In the genomic region with DNA sequence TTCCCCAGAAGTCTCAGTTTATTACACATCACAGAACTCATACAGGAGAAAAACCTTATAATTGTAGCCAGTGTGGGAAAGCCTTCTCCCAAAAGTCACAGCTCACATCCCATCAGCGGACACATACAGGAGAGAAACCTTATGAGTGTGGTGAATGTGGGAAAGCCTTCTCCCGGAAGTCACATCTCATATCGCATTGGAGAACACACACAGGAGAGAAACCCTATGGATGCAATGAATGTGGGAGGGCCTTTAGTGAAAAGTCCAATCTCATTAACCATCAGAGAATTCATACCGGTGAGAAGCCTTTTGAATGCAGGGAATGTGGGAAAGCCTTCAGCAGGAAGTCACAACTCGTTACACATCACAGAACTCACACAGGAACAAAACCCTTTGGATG, we compare ENCODE assay signal across 16 cellular contexts. TPM values are rescaled to one million over a fixed set of nuclear protein-coding genes. Genes with fewer than 3 reads are reported as not detected.
A peak's percentile ranks its signal among the peaks of the same experiment; 100 is the strongest.
DNase-seq lines count a peak whose midpoint lies in the region; ATAC-seq and TF ChIP-seq lines count a peak whose summit lies in the region.
"Had no signal": no experiment of that assay in that cellular context is flagged by ENCODE, and none has a peak within 500 bp of the region (broad histone marks: within the 10 kb centered on the region; RNA-seq: fewer than 3 reads in every experiment).

No MANE protein-coding gene starts in this region.

- peak overlapping the region; percentile 27 for H3K27ac Mint-ChIP-seq in T-helper 17 cell
- H3K27ac Mint-ChIP-seq in glutamatergic neuron (ENCODE audit: unreplicated experiment), result peak overlapping the region; percentile 33
- peak overlapping the region; percentile 60 for H3K27ac Mint-ChIP-seq in stimulated activated effector memory CD8-positive, alpha-beta T cell treated with anti-CD3 and anti-CD28 coated beads, Interleukin-12 subunit alpha, Interleukin-12 subunit beta, amount 100 ng/mL, for 72 hours
- H3K27ac Mint-ChIP-seq: activated CD8-positive, alpha-beta memory T cell treated with anti-CD3 and anti-CD28 coated beads, Interleukin-2, amount 10 ng/mL, durations not matched to agents 7 days and 5 days had no signal

- H3K4me1 Mint-ChIP-seq in T-helper 17 cell (no peaks in the 10 kb centered on the region), glutamatergic neuron (ENCODE audit: low read depth, unreplicated experiment) (no peaks in the 10 kb centered on the region)
- no peaks in the 10 kb centered on the region for H3K4me1 Mint-ChIP-seq in stimulated activated effector memory CD8-positive, alpha-beta T cell treated with anti-CD3 and anti-CD28 coated beads, Interleukin-12 subunit alpha, Interleukin-12 subunit beta, amount 100 ng/mL, for 72 hours
- H3K4me1 Mint-ChIP-seq: activated CD8-positive, alpha-beta memory T cell treated with anti-CD3 and anti-CD28 coated beads, Interleukin-2, amount 10 ng/mL, durations not matched to agents 7 days and 5 days had no signal

- peaks cover 5% of the 10 kb centered on the region for H3K36me3 Mint-ChIP-seq in T-helper 17 cell (ENCODE audit: low read depth)
- peaks cover 73% of the 10 kb centered on the region for H3K36me3 Mint-ChIP-seq in glutamatergic neuron (ENCODE audit: unreplicated experiment)
- peaks cover 60% of the 10 kb centered on the region for H3K36me3 Mint-ChIP-seq in stimulated activated effector memory CD8-positive, alpha-beta T cell treated with anti-CD3 and anti-CD28 coated beads, Interleukin-12 subunit alpha, Interleukin-12 subunit beta, amount 100 ng/mL, for 72 hours

- H3K9me3 ChIP-seq in T-helper 17 cell (ENCODE audit: control insufficient read depth, low read length, poor library complexity, severe bottlenecking), result peaks cover 77% of the 10 kb centered on the region

- H3K9me3 Mint-ChIP-seq in glutamatergic neuron (ENCODE audit: unreplicated experiment), result peaks cover 58% of the 10 kb centered on the region
- H3K9me3 Mint-ChIP-seq in stimulated activated effector memory CD8-positive, alpha-beta T cell treated with anti-CD3 and anti-CD28 coated beads, Interleukin-12 subunit alpha, Interleukin-12 subunit beta, amount 100 ng/mL, for 72 hours, result peaks cover 33% of the 10 kb centered on the region

- ATAC-seq in T-helper 17 cell, result no peak
- no peak for ATAC-seq in stimulated activated effector memory CD8-positive, alpha-beta T cell treated with anti-CD3 and anti-CD28 coated beads, Interleukin-12 subunit alpha, Interleukin-12 subunit beta, amount 100 ng/mL, for 72 hours
- ATAC-seq: activated CD8-positive, alpha-beta memory T cell treated with anti-CD3 and anti-CD28 coated beads, Interleukin-2, amount 10 ng/mL, durations not matched to agents 7 days and 5 days had no signal

- peak; percentile 7 for DNase-seq in NCI-H748 (lab: John Stamatoyannopoulos, UW; ENCODE audit: unreplicated experiment)
- no peak for DNase-seq in NCI-H748 treated with DMSO at 0.1 percent for 48 hours (lab: John Stamatoyannopoulos, UW)
- DNase-seq in T-helper 17 cell, result no peak
- DNase-seq in glutamatergic neuron, result no peak
- no peak for DNase-seq in stimulated activated effector memory CD8-positive, alpha-beta T cell treated with anti-CD3 and anti-CD28 coated beads, Interleukin-12 subunit alpha, Interleukin-12 subunit beta, amount 100 ng/mL, for 72 hours (ENCODE audit: low spot score in 2 of 2)
- no peak for DNase-seq in midbrain (lab: John Stamatoyannopoulos, UW)
- no peak for DNase-seq in ecto neural progenitor cell (ENCODE audit: low spot score)
- DNase-seq in Ammon's horn (ENCODE audit: low spot score), result no peak
- DNase-seq: activated CD8-positive, alpha-beta memory T cell treated with anti-CD3 and anti-CD28 coated beads, Interleukin-2, amount 10 ng/mL, durations not matched to agents 7 days and 5 days; activated naive CD4-positive, alpha-beta T cell treated with Interleukin-2 at 50 U/mL for 16 hours; KG1; kidney glomerular epithelial cell; NCI-H226; retina; stimulated activated CD4-positive, alpha-beta T cell treated with anti-CD3 and anti-CD28 coated beads, Interleukin-2, amount 100 ng/mL, for 24 hours; upper lobe of left lung had no signal

- TF ChIP-seq CTCF in glutamatergic neuron (IDR thresholded peaks at IDR 0.05; ENCODE audit: partially characterized antibody, unreplicated experiment), result no peak

- H3K27me3 Mint-ChIP-seq in T-helper 17 cell (no peaks in the 10 kb centered on the region), glutamatergic neuron (ENCODE audit: unreplicated experiment) (peaks cover 18% of the 10 kb centered on the region)
- H3K27me3 Mint-ChIP-seq: activated CD8-positive, alpha-beta memory T cell treated with anti-CD3 and anti-CD28 coated beads, Interleukin-2, amount 10 ng/mL, durations not matched to agents 7 days and 5 days had no signal

- peak overlapping the region; percentile 0 for H3K4me3 Mint-ChIP-seq in T-helper 17 cell
- no peak overlapping the region for H3K4me3 Mint-ChIP-seq in glutamatergic neuron (ENCODE audit: unreplicated experiment)
- no peak overlapping the region for H3K4me3 Mint-ChIP-seq in stimulated activated effector memory CD8-positive, alpha-beta T cell treated with anti-CD3 and anti-CD28 coated beads, Interleukin-12 subunit alpha, Interleukin-12 subunit beta, amount 100 ng/mL, for 72 hours
- H3K4me3 Mint-ChIP-seq: activated CD8-positive, alpha-beta memory T cell treated with anti-CD3 and anti-CD28 coated beads, Interleukin-2, amount 10 ng/mL, durations not matched to agents 7 days and 5 days had no signal

RNA-seq across cellular contexts. Expression of gene ZNF84, which starts 20.1 kb away (rescaled TPM):
- total RNA-seq in T-helper 17 cell, result 10 to 100 TPM; 18.1 to 19.1 TPM
- total RNA-seq in glutamatergic neuron (ENCODE audit: unreplicated experiment), result 76.7 TPM

RNA-seq across cellular contexts. Expression of gene ZNF140, which starts 23.3 kb away (rescaled TPM):
- total RNA-seq in T-helper 17 cell (10 to 100 TPM; 10.9 to 15.8 TPM), glutamatergic neuron (ENCODE audit: unreplicated experiment) (32.3 TPM)
